In the genomic region with DNA sequence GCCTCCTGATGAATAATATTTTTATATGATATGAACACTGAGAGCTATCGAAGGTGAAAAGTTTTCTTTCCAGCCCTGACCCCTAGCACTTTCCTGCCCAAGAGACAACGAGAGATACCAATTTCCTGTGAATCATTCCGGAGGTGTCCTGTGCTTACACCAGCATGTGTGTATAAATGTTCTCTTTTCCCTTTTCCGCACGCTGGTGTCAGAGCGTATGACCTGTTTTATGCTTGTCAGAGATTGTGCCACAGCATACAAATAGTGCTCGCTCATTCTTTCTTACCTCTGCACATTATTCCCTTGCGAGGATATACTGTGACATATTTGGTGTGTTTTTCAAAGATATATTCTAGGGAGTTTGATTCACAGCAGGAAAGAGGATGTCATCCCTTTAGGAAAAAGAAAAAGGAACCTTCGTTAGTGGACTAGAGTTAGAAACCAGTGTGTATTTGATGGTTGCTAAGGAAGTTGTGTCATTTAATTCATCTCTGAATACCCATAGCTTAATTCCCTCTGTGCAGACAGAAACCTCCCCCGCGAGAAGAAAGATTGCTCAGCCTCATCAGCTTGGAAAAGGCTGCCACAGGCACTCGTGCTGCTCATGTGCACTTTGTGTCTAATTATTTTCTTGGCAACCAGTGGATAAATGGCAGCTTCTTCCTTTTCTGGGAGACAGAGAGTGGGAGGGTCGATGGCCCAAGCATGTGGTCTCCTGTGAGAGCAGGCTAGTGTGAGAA, we compare ENCODE assay signal across 9 cellular contexts. TPM values are rescaled to one million over a fixed set of nuclear protein-coding genes. Genes with fewer than 3 reads are reported as not detected.
DNase-seq lines count a peak whose midpoint lies in the region; TF ChIP-seq lines count a peak whose summit lies in the region.
"Had no signal": no experiment of that assay in that cellular context is flagged by ENCODE, and none has a peak within 500 bp of the region (broad histone marks: within the 10 kb centered on the region; RNA-seq: fewer than 3 reads in every experiment).

No MANE protein-coding gene starts in this region.

- H3K36me3 ChIP-seq in CD4-positive, alpha-beta memory T cell (ENCODE audit: insufficient read depth, low read length) = no peaks in the 10 kb centered on the region

- no peaks in the 10 kb centered on the region for H3K27me3 Mint-ChIP-seq in CD4-positive, alpha-beta memory T cell
- no peaks in the 10 kb centered on the region for H3K27me3 Mint-ChIP-seq in mesothelial cell of epicardium (ENCODE audit: low read depth)
- H3K27me3 Mint-ChIP-seq in type B pancreatic cell = no peaks in the 10 kb centered on the region
- H3K27me3 Mint-ChIP-seq in Calu3 (ENCODE audit: unreplicated experiment) = no peaks in the 10 kb centered on the region

- peaks cover 53% of the 10 kb centered on the region for H3K4me1 ChIP-seq in CD4-positive, alpha-beta memory T cell (ENCODE audit: insufficient read depth, low read length)

- H3K27me3 ChIP-seq in CD4-positive, alpha-beta memory T cell (ENCODE audit: insufficient read depth, low read length) = no peaks in the 10 kb centered on the region

- H3K4me3 Mint-ChIP-seq in CD4-positive, alpha-beta memory T cell = peak overlapping the region in 5 of 8 donors; percentile 32 to 64 (median 42)
- H3K4me3 Mint-ChIP-seq in mesothelial cell of epicardium (no peak overlapping the region), type B pancreatic cell (peak overlapping the region; percentile 63), Calu3 (ENCODE audit: low read depth, unreplicated experiment) (no peak overlapping the region)

- CTCF ChIA-PET in CD4-positive, alpha-beta memory T cell (lab: Charles Lee; ENCODE audit: partially characterized antibody) = interaction anchor here (0.9 to 20.1 kb wide), 5 partner anchors 13 to 1169 kb away, joined by 3 to 648 read pairs (median 3); partner anchors contain the start of gene CLTA
- CTCF ChIA-PET in Calu3 (lab: Charles Lee) = no interaction called here

- H3K4me3 ChIP-seq in CD4-positive, alpha-beta memory T cell (ENCODE audit: low read length in 2 of 2) = no peak overlapping the region
- H3K4me3 ChIP-seq in coronary artery = peak overlapping the region; percentile 11

- POLR2A ChIA-PET in CD4-positive, alpha-beta memory T cell (lab: Charles Lee; ENCODE audit: partially characterized antibody) = interaction anchor here (1.1 to 1.4 kb wide), 2 partner anchors 9 to 37 kb away, joined by 3 to 4 read pairs; no protein-coding TSS in a partner anchor

- H3K36me3 Mint-ChIP-seq in CD4-positive, alpha-beta memory T cell = peaks cover 48 to 50% of the 10 kb centered on the region in 2 donors
- H3K36me3 Mint-ChIP-seq in mesothelial cell of epicardium = peaks cover 19% of the 10 kb centered on the region
- peaks cover 6% of the 10 kb centered on the region for H3K36me3 Mint-ChIP-seq in type B pancreatic cell
- H3K36me3 Mint-ChIP-seq in Calu3 (ENCODE audit: insufficient read depth, unreplicated experiment) = no peaks in the 10 kb centered on the region

- H3K9me3 ChIP-seq in CD4-positive, alpha-beta memory T cell (ENCODE audit: control insufficient read depth in 1 of 2, low read length in 2 of 2) = no peaks in the 10 kb centered on the region

- no peaks in the 10 kb centered on the region for H3K9me3 Mint-ChIP-seq in CD4-positive, alpha-beta memory T cell
- H3K9me3 Mint-ChIP-seq in mesothelial cell of epicardium (no peaks in the 10 kb centered on the region), type B pancreatic cell (peaks cover 5% of the 10 kb centered on the region), Calu3 (ENCODE audit: low read depth, unreplicated experiment) (no peaks in the 10 kb centered on the region)

- H3K27ac ChIP-seq in CD4-positive, alpha-beta memory T cell (ENCODE audit: low read depth, low read length) = no peak overlapping the region
- H3K27ac ChIP-seq in coronary artery = peak overlapping the region; percentile 46 to 81
- H3K27ac ChIP-seq: epithelial cell of prostate had no signal

- peaks cover 34 to 55% (median 45%) of the 10 kb centered on the region in 4 donors for H3K4me1 Mint-ChIP-seq in CD4-positive, alpha-beta memory T cell
- peaks cover 11% of the 10 kb centered on the region for H3K4me1 Mint-ChIP-seq in mesothelial cell of epicardium
- peaks cover 16% of the 10 kb centered on the region for H3K4me1 Mint-ChIP-seq in type B pancreatic cell (ENCODE audit: unreplicated experiment)
- H3K4me1 Mint-ChIP-seq in Calu3 (ENCODE audit: low read depth, unreplicated experiment) = peaks cover 8% of the 10 kb centered on the region

- intact Hi-C loops in CD4-positive, alpha-beta memory T cell (cut with micrococcal nuclease) = no loop called here
- intact Hi-C loops in Calu3 (cut with micrococcal nuclease; ENCODE audit: unreplicated experiment) = no loop called here

- TF ChIP-seq CTCF in coronary artery (IDR thresholded peaks at IDR 0.05) (no peak), mesothelial cell of epicardium (IDR thresholded peaks at IDR 0.05; ENCODE audit: unreplicated experiment) (no peak), type B pancreatic cell (conservative IDR thresholded peaks at IDR 0.05) (no peak), Calu3 (IDR thresholded peaks at IDR 0.05; ENCODE audit: unreplicated experiment) (no peak)

- peak overlapping the region; percentile 31 to 95 (median 87) for H3K27ac Mint-ChIP-seq in CD4-positive, alpha-beta memory T cell
- H3K27ac Mint-ChIP-seq in mesothelial cell of epicardium (peak overlapping the region; percentile 88), type B pancreatic cell (peak overlapping the region; percentile 63), Calu3 (ENCODE audit: unreplicated experiment) (no peak overlapping the region)

- no TSS peak for BruUV-seq in Calu3 (replicated peaks; lab: Mats Ljungman, UMichigan)

- no peak for DNase-seq in CD4-positive, alpha-beta memory T cell
- DNase-seq in NCI-H69 (lab: John Stamatoyannopoulos, UW) = peak; percentile 24
- no peak for DNase-seq in coronary artery (ENCODE audit: low spot score)
- peak in 1 of 2 experiments; percentile 42 for DNase-seq in mesothelial cell of epicardium (ENCODE audit: low spot score in 2 of 2, unreplicated experiment in 2 of 2)
- DNase-seq in type B pancreatic cell (ENCODE audit: extremely low spot score, unreplicated experiment) = no peak
- DNase-seq in GDM1 (lab: John Stamatoyannopoulos, UW) = no peak
- DNase-seq in Calu3 = no peak
- no peak for DNase-seq in T1000 (lab: John Stamatoyannopoulos, UW)

RNA-seq across cellular contexts. Expression of gene CCIN, which starts 14.8 kb away (rescaled TPM):
- not detected for total RNA-seq in CD4-positive, alpha-beta memory T cell
- polyA plus RNA-seq in CD4-positive, alpha-beta memory T cell = not detected
- total RNA-seq in mesothelial cell of epicardium = 0.33 to 0.52 TPM (median 0.40 TPM) in 3 replicates
- total RNA-seq in type B pancreatic cell (ENCODE audit: low replicate concordance) = not detected in 2 replicates
- not detected in 2 replicates for total RNA-seq in Calu3 (2022)

RNA-seq across cellular contexts. Expression of gene GLIPR2, which starts 17.9 kb away (rescaled TPM):
- 10 to 100 TPM; 17.0 to 18.9 TPM for total RNA-seq in CD4-positive, alpha-beta memory T cell
- polyA plus RNA-seq in CD4-positive, alpha-beta memory T cell = 100 to 1,000 TPM; 140 to 213 TPM
- total RNA-seq in mesothelial cell of epicardium (31.3 to 34.1 TPM (median 33.3 TPM) in 3 replicates), type B pancreatic cell (ENCODE audit: low replicate concordance) (4.6 and 17.8 TPM in 2 replicates), Calu3 (2022) (0.19 and 0.24 TPM in 2 replicates)

RNA-seq across cellular contexts. Expression of gene CLTA, which starts 36.3 kb away (rescaled TPM):
- total RNA-seq in CD4-positive, alpha-beta memory T cell = 10 to 100 TPM; 69.9 to 72.3 TPM
- 100 to 1,000 TPM in 1 of 2 donors, 10 to 100 TPM in 1; 46.0 to 106 TPM for polyA plus RNA-seq in CD4-positive, alpha-beta memory T cell
- 173 to 181 TPM (median 180 TPM) in 3 replicates for total RNA-seq in mesothelial cell of epicardium
- 220 and 233 TPM in 2 replicates for total RNA-seq in type B pancreatic cell (ENCODE audit: low replicate concordance)
- total RNA-seq in Calu3 (2022) = 85.5 and 87.3 TPM in 2 replicates

Comparison
In these comparisons a context has a peak if more than half of its experiments do, and no peak if none do; other contexts are left out.
1. H3K4me3 Mint-ChIP-seq: peak in CD4-positive, alpha-beta memory T cell (5 of 8) and type B pancreatic cell (single experiment); none in mesothelial cell of epicardium (single experiment) and Calu3 (single experiment).